In genomic region chr15:30626632-30627031, GRCh38 we compare ENCODE assay signal across 8 cellular contexts. TPM values are rescaled to one million over a fixed set of nuclear protein-coding genes. Genes with fewer than 3 reads are reported as not detected.
DNase-seq lines count a peak whose midpoint lies in the region; ATAC-seq, FAIRE-seq and TF ChIP-seq lines count a peak whose summit lies in the region.
"Not testable (repeated sequence)": the region's sequence is repeated elsewhere in the genome, so short reads cannot be mapped to it uniquely, and the experiment has no call there.

No MANE protein-coding gene starts in this region.

- not testable (repeated sequence) for H3K4me1 Mint-ChIP-seq in activated naive CD8-positive, alpha-beta T cell treated with anti-CD3 and anti-CD28 coated beads for 36 hours
- H3K4me1 Mint-ChIP-seq in progenitor cell of endocrine pancreas (ENCODE audit: low read depth), result peaks cover 14% of the 10 kb centered on the region

- BruUV-seq in HepG2 (replicated peaks; lab: Mats Ljungman, UMichigan), result not testable (repeated sequence)

- H3K27ac Mint-ChIP-seq in activated naive CD8-positive, alpha-beta T cell treated with anti-CD3 and anti-CD28 coated beads for 36 hours, result peak overlapping the region; percentile 96
- peak overlapping the region; percentile 96 for H3K27ac Mint-ChIP-seq in progenitor cell of endocrine pancreas

- H3K27me3 ChIP-seq in GM06990 (replicated peaks; ENCODE audit: control insufficient read depth, insufficient read depth, low read length); HL-60 (ENCODE audit: insufficient read depth, poor library complexity, severe bottlenecking); SK-N-SH (ENCODE audit: insufficient read depth); HepG2 (ENCODE audit: control insufficient read depth in 1 of 2, insufficient read depth in 2 of 2, low read length in 2 of 2); upper lobe of right lung: not testable (repeated sequence)

- H3K36me3 ChIP-seq in GM06990 (ENCODE audit: control insufficient read depth, insufficient read depth, low read length); SK-N-SH (replicated peaks in 1 of 2; ENCODE audit: control insufficient read depth in 1 of 2, insufficient read depth in 2 of 2, low read length in 1 of 2); HepG2 (replicated peaks in 1 of 2; ENCODE audit: control insufficient read depth in 1 of 2, insufficient read depth in 2 of 2, low read length in 2 of 2); upper lobe of right lung: not testable (repeated sequence)

- peak; percentile 73 for ATAC-seq in HepG2
- ATAC-seq in upper lobe of right lung, result not testable (repeated sequence)

- not testable (repeated sequence) for H4K20me1 ChIP-seq in SK-N-SH (ENCODE audit: insufficient read depth); HepG2 (ENCODE audit: insufficient read depth, low read length)

- H3K27ac ChIP-seq in HL-60 (replicated peaks) (peak overlapping the region; percentile 94), SK-N-SH (ENCODE audit: low read depth in 2 of 2, low read length in 1 of 2) (peak overlapping the region in 1 of 2 experiments; percentile 93; a peak in 3 of 4 replicates), epithelial cell of prostate (peak overlapping the region; percentile 79), HepG2 (ENCODE audit: extremely low read length, insufficient read depth, low read length) (peak overlapping the region; percentile 82)
- not testable (repeated sequence) for H3K27ac ChIP-seq in upper lobe of right lung

- H3K36me3 Mint-ChIP-seq in activated naive CD8-positive, alpha-beta T cell treated with anti-CD3 and anti-CD28 coated beads for 36 hours, result peaks cover 15% of the 10 kb centered on the region
- H3K36me3 Mint-ChIP-seq in progenitor cell of endocrine pancreas (ENCODE audit: insufficient read depth), result not testable (repeated sequence)

- not testable (repeated sequence) for TF ChIP-seq EP300 in SK-N-SH (IDR thresholded peaks at IDR 0.05; ENCODE audit: borderline replicate concordance in 1 of 2, low read depth in 1 of 2, low read length in 1 of 2); HepG2 (IDR thresholded peaks at IDR 0.05; ENCODE audit: low read depth in 2 of 2, low read length in 2 of 2); HepG2 (CRISPR knock-in tag; IDR thresholded peaks at IDR 0.05; ENCODE audit: borderline replicate concordance)

- TF ChIP-seq RAD21 in SK-N-SH (IDR thresholded peaks at IDR 0.05; ENCODE audit: low read length); HepG2 (CRISPR knock-in tag; IDR thresholded peaks at IDR 0.05): not testable (repeated sequence)

- H3K4me3 Mint-ChIP-seq in activated naive CD8-positive, alpha-beta T cell treated with anti-CD3 and anti-CD28 coated beads for 36 hours, result peak overlapping the region; percentile 99
- peak overlapping the region; percentile 83 for H3K4me3 Mint-ChIP-seq in progenitor cell of endocrine pancreas (ENCODE audit: low read depth)

- H3K27me3 Mint-ChIP-seq in activated naive CD8-positive, alpha-beta T cell treated with anti-CD3 and anti-CD28 coated beads for 36 hours; progenitor cell of endocrine pancreas: not testable (repeated sequence)

- FAIRE-seq in HepG2 (lab: Jason Lieb, UNC), result not testable (repeated sequence)

- intact Hi-C loops in HepG2 (cut with micrococcal nuclease; ENCODE audit: unreplicated experiment); upper lobe of right lung (cut with DNase I): not testable (repeated sequence)

- H3K9ac ChIP-seq in SK-N-SH (peak overlapping the region; percentile 96), HepG2 (ENCODE audit: insufficient read depth, low read depth, low read length) (peak overlapping the region; percentile 85)

- in situ Hi-C loops in HepG2 (cut with HindIII; ENCODE audit: extremely low pct_ligation_motif_present, low pct_unique_long_range_greater_than_20kb), result not testable (repeated sequence)

- H3K79me2 ChIP-seq in SK-N-SH (ENCODE audit: insufficient read depth) (peaks cover 70% of the 10 kb centered on the region), HepG2 (ENCODE audit: insufficient read depth, low read length) (peaks cover 35% of the 10 kb centered on the region)

- H3F3A ChIP-seq in SK-N-SH (replicated peaks; ENCODE audit: insufficient read depth), result not testable (repeated sequence)

- not testable (repeated sequence) for H3K9me2 ChIP-seq in SK-N-SH

- POLR2A ChIA-PET in SK-N-SH (lab: Yijun Ruan, JAX); HepG2 (lab: Yijun Ruan, JAX): not testable (repeated sequence)

- H3K9me3 ChIP-seq in SK-N-SH; HepG2 (ENCODE audit: low read length); upper lobe of right lung: not testable (repeated sequence)

- not testable (repeated sequence) for TF ChIP-seq CTCF in GM06990 (IDR thresholded peaks at IDR 0.05; ENCODE audit: insufficient read depth, low read length, poor library complexity, severe bottlenecking); HL-60 (IDR thresholded peaks at IDR 0.05; ENCODE audit: insufficient read depth, low read length); SK-N-SH (IDR thresholded peaks at IDR 0.05); HepG2 (CRISPR knock-in tag; IDR thresholded peaks at IDR 0.05); progenitor cell of endocrine pancreas (IDR thresholded peaks at IDR 0.05; ENCODE audit: unreplicated experiment); upper lobe of right lung (IDR thresholded peaks at IDR 0.05)

- H3K4me2 ChIP-seq in SK-N-SH, result peak overlapping the region; percentile 79
- H3K4me2 ChIP-seq in HepG2 (ENCODE audit: low read depth, low read length), result peak overlapping the region; percentile 51

- H3K4me3 ChIP-seq in GM06990 (replicated peaks; ENCODE audit: low read depth, low read length) (peak overlapping the region; percentile 65), HL-60 (replicated peaks; ENCODE audit: insufficient read depth, low read length) (peak overlapping the region; percentile 58), SK-N-SH (ENCODE audit: low read depth in 2 of 2, low read length in 1 of 2) (peak overlapping the region; percentile 64 to 86), HepG2 (replicated peaks in 1 of 3; ENCODE audit: insufficient read depth in 1 of 3, low read depth in 2 of 3, low read length in 3 of 3) (peak overlapping the region; percentile 72 to 84 (median 81)), upper lobe of right lung (peak overlapping the region; percentile 51)

- H3K4me1 ChIP-seq in SK-N-SH (ENCODE audit: control insufficient read depth in 1 of 2, insufficient read depth in 2 of 2, low read depth in 1 of 2, low read length in 1 of 2); upper lobe of right lung: not testable (repeated sequence)
- H3K4me1 ChIP-seq in HepG2 (ENCODE audit: insufficient read depth, low read length), result peaks cover 16% of the 10 kb centered on the region; the same call in 1 of the 2 replicates

- CTCF ChIA-PET in SK-N-SH (lab: Yijun Ruan, JAX); HepG2 (lab: Yijun Ruan, JAX; ENCODE audit: low intra/inter-chr PET ratio, low total read pairs): not testable (repeated sequence)

- not testable (repeated sequence) for H3K9me3 Mint-ChIP-seq in activated naive CD8-positive, alpha-beta T cell treated with anti-CD3 and anti-CD28 coated beads for 36 hours; progenitor cell of endocrine pancreas (ENCODE audit: low read depth)

- peak overlapping the region; percentile 68 for H2AFZ ChIP-seq in SK-N-SH (ENCODE audit: low read depth)
- H2AFZ ChIP-seq in HepG2 (ENCODE audit: low read length), result not testable (repeated sequence)

- not testable (repeated sequence) for DNase-seq in GM06990 (ENCODE audit: extremely low read depth, insufficient read length); HL-60 (ENCODE audit: low read depth in 1 of 2, low spot score in 1 of 2); SK-N-SH; activated naive CD8-positive, alpha-beta T cell treated with anti-CD3 and anti-CD28 coated beads for 36 hours; epithelial cell of prostate (ENCODE audit: low read depth, low spot score); progenitor cell of endocrine pancreas (ENCODE audit: low spot score, unreplicated experiment); upper lobe of right lung
- peak; percentile 13 for DNase-seq in HepG2 (ENCODE audit: low spot score)

- TF ChIP-seq POLR2A in HepG2 (IDR thresholded peaks at IDR 0.05; ENCODE audit: insufficient read depth in 1 of 2, low read depth in 2 of 2, low read length in 2 of 2), result not testable (repeated sequence)

- WGBS in SK-N-SH (ENCODE audit: low lambda C conversion rate), result 1% methylated on average over 17 of the region's 20 CpGs
- 1% methylated on average over 18 of the region's 20 CpGs for WGBS in HepG2 (ENCODE audit: low lambda C conversion rate)

RNA-seq across cellular contexts. Expression of gene GOLGA8H, which starts 22.8 kb away (rescaled TPM):
- polyA plus RNA-seq in SK-N-SH (2012; rRNA removed), result 0.86 and 0.89 TPM in 2 replicates
- polyA plus RNA-seq in SK-N-SH (2012; cell fraction: cytosol; rRNA removed), result 0.52 and 0.54 TPM in 2 replicates
- polyA plus RNA-seq in SK-N-SH (2012; cell fraction: nucleus; rRNA removed), result 2.8 and 3.3 TPM in 2 replicates
- total RNA-seq in activated naive CD8-positive, alpha-beta T cell treated with anti-CD3 and anti-CD28 coated beads for 36 hours, result under 1 TPM in 1 of 2 experiments, not detected in 1; 0.36 TPM
- total RNA-seq in HepG2 (2016; rRNA removed; fragmentation: Illumina TruSeq; extraction: Trizol), result 0.21 and 0.49 TPM in 2 replicates
- not detected in 2 replicates for total RNA-seq in HepG2 (2016; cell fraction: cytosol; rRNA removed; fragmentation: Illumina TruSeq; extraction: Trizol; ENCODE audit: low read depth)
- total RNA-seq in HepG2 (2016; cell fraction: insoluble cytoplasmic fraction; rRNA removed; fragmentation: Illumina TruSeq; extraction: Trizol), result 0.48 TPM in 1 of 2 replicates, not detected in the other
- 0.14 TPM in 1 of 2 replicates, not detected in the other for total RNA-seq in HepG2 (2016; cell fraction: membrane; rRNA removed; fragmentation: Illumina TruSeq; extraction: Trizol)
- 0.34 and 0.38 TPM in 2 replicates for total RNA-seq in HepG2 (2016; cell fraction: nucleus; rRNA removed; fragmentation: Illumina TruSeq; extraction: Trizol)
- 0.16 and 0.24 TPM in 2 replicates for polyA plus RNA-seq in HepG2 (2011; rRNA removed)
- polyA plus RNA-seq in HepG2 (2011; cell fraction: cytosol; rRNA removed), result 0.13 TPM in 1 of 2 replicates, not detected in the other
- polyA plus RNA-seq in HepG2 (2011; cell fraction: nucleus; rRNA removed), result 0.84 and 1.0 TPM in 2 replicates
- 0.15 and 0.19 TPM in 2 replicates for polyA plus RNA-seq in HepG2 (2012)
- polyA plus RNA-seq in HepG2 (2016; cell fraction: cytosol; fragmentation: Illumina TruSeq; extraction: Trizol; ENCODE audit: low read depth), result not detected in 2 replicates
- not detected in 2 replicates for polyA plus RNA-seq in HepG2 (2016; cell fraction: insoluble cytoplasmic fraction; fragmentation: Illumina TruSeq; extraction: Trizol; ENCODE audit: low read depth)
- polyA plus RNA-seq in HepG2 (2016; cell fraction: membrane; fragmentation: Illumina TruSeq; extraction: Trizol; ENCODE audit: low read depth), result 0.13 TPM in 1 of 2 replicates, not detected in the other
- polyA plus RNA-seq in HepG2 (2016; cell fraction: nucleus; fragmentation: Illumina TruSeq; extraction: Trizol; ENCODE audit: insufficient read depth, low read depth), result 0.57 and 1.7 TPM in 2 replicates
- not detected in 2 replicates for polyA minus RNA-seq in HepG2 (2011; rRNA and poly(A)+ RNA removed; ENCODE audit: low replicate concordance)
- not detected in 2 replicates for polyA minus RNA-seq in HepG2 (2011; cell fraction: cytosol; rRNA and poly(A)+ RNA removed)
- polyA minus RNA-seq in HepG2 (2011; cell fraction: nucleus; rRNA and poly(A)+ RNA removed), result 0.25 and 0.39 TPM in 2 replicates
- total RNA-seq in progenitor cell of endocrine pancreas, result 0.27 and 0.34 TPM in 2 replicates
- total RNA-seq in upper lobe of right lung, result 0.67 TPM
